In the genomic region with DNA sequence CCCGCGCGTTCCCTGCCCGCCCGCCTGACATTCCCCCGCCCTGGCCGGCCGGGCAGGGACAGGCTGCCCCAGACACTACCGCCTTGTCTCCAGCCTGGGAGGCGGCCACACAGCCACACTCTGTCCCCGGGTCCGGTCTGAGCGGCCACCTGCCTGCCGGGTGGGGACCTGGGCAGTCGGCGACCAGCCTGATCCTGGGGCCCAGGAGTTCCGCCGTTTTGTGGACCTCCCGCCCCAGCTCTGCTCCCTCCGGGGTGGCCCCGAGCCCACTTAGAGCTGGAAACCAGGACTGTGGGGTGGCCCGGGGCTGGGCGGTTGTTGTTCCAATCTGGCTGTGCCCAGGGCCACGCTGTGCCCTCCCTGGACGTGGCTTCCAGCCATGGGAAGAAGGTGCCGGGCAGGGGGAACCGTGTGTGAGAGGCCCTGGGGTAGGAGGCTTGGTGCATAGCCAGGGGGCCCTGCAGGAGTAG, we compare ENCODE assay signal across 1 cellular context.
TF ChIP-seq lines count a peak whose summit lies in the region.

No MANE protein-coding gene starts in this region.

TF ChIP-seq in H1, 55 proteins besides CTCF, POLR2A, EP300 and RAD21:
- no peak for TF ChIP-seq TCF12 (IDR thresholded peaks at IDR 0.05; ENCODE audit: low read depth, low read length)
- no peak for TF ChIP-seq POU5F1 (IDR thresholded peaks at IDR 0.05; ENCODE audit: low read depth, low read length)
- TF ChIP-seq TEAD4 (IDR thresholded peaks at IDR 0.05; ENCODE audit: low read depth, low read length) = no peak
